In the genomic region with DNA sequence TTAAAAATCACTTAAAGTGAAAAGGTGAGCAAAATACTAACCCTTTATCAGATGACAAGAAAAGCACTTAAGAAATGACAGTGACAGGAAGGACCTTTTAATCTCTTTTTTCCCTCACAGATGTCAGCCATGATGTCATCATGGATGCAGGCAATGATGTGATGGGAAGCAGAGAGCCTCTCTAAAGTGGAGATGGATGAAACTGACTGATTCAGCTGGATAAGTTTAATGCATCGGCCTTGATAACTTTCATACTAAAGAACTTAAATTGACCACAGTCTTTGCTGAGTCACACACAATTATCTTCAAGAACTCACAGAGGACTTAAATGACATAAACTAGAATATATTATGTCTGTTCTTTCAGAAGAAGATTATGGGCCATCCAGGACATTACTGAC, we compare ENCODE assay signal across 23 cellular contexts.
A peak's percentile ranks its signal among the peaks of the same experiment; 100 is the strongest.
DNase-seq lines count a peak whose midpoint lies in the region; ATAC-seq, FAIRE-seq and TF ChIP-seq lines count a peak whose summit lies in the region.
"Had no signal": no experiment of that assay in that cellular context is flagged by ENCODE, and none has a peak within 500 bp of the region (broad histone marks: within the 10 kb centered on the region; RNA-seq: fewer than 3 reads in every experiment).

No MANE protein-coding gene starts in this region.

- H3K4me1 Mint-ChIP-seq in T-cell: no peaks in the 10 kb centered on the region

- no peaks in the 10 kb centered on the region for H4K20me1 ChIP-seq in HepG2 (ENCODE audit: insufficient read depth, low read length)

- POLR2A ChIA-PET in HepG2 (lab: Yijun Ruan, JAX) (no interaction called here), T-cell (lab: Charles Lee) (no interaction called here)

- TF ChIP-seq EP300 in HepG2 (IDR thresholded peaks at IDR 0.05; ENCODE audit: low read depth in 2 of 2, low read length in 2 of 2): no peak
- no peak for TF ChIP-seq EP300 in HepG2 (CRISPR knock-in tag; IDR thresholded peaks at IDR 0.05; ENCODE audit: borderline replicate concordance)

- ATAC-seq in HepG2 (no peak), right lobe of liver (no peak), T-cell (replicated peaks in 1 of 4) (no peak)
- ATAC-seq: Right ventricle myocardium inferior had no signal

- intact Hi-C loops in HepG2 (cut with micrococcal nuclease; ENCODE audit: unreplicated experiment): no loop called here
- intact Hi-C loops in right lobe of liver (cut with DNase I): no loop called here

- no TSS peak for BruUV-seq in HepG2 (replicated peaks; lab: Mats Ljungman, UMichigan)

- H3K79me2 ChIP-seq in HepG2 (ENCODE audit: insufficient read depth, low read length): no peaks in the 10 kb centered on the region

- DNase-seq in HepG2 (ENCODE audit: low spot score) (no peak), right lobe of liver (no peak), astrocyte of the hippocampus (ENCODE audit: low read depth, low spot score) (peak; percentile 0), fibroblast of the aortic adventitia (ENCODE audit: low read depth) (peak; percentile 24), stromal cell of bone marrow (ENCODE audit: low read depth) (peak; percentile 29), T-cell (no peak), GM19239 (ENCODE audit: insufficient read length, low spot score) (no peak), NCI-H69 (lab: John Stamatoyannopoulos, UW) (no peak)
- DNase-seq: Calu3, GM23248, NCI-H1092, NCI-H1436, NCI-H187 treated with DMSO at 0.1 percent for 48 hours, NCI-H2171 treated with DMSO at 0.1 percent for 48 hours, NCI-H345, NCI-H510A treated with DMSO at 0.1 percent for 48 hours, NCI-H748 treated with DMSO at 0.1 percent for 48 hours, PC-9, SW 1271 had no signal

- no peak overlapping the region for H3K9ac ChIP-seq in HepG2 (ENCODE audit: insufficient read depth, low read depth, low read length)
- H3K9ac ChIP-seq: GM23248 had no signal

- no peak overlapping the region for H3K4me3 Mint-ChIP-seq in T-cell

- H3K4me1 ChIP-seq in HepG2 (ENCODE audit: insufficient read depth, low read length) (no peaks in the 10 kb centered on the region), right lobe of liver (no peaks in the 10 kb centered on the region)
- H3K4me1 ChIP-seq: HAP-1, SJSA1 had no signal

- no peak for FAIRE-seq in HepG2 (lab: Jason Lieb, UNC)
- FAIRE-seq in GM19239 (lab: Jason Lieb, UNC): no peak

- H3K9me3 ChIP-seq in HepG2 (ENCODE audit: low read length) (no peaks in the 10 kb centered on the region), right lobe of liver (no peaks in the 10 kb centered on the region)
- H3K9me3 ChIP-seq: HAP-1 had no signal

- no peak overlapping the region for H3K27ac Mint-ChIP-seq in T-cell

- H3K4me3 ChIP-seq in HepG2 (replicated peaks in 1 of 3; ENCODE audit: insufficient read depth in 1 of 3, low read depth in 2 of 3, low read length in 3 of 3) (no peak overlapping the region), right lobe of liver (no peak overlapping the region), fibroblast of the aortic adventitia (ENCODE audit: low read depth, low read length) (no peak overlapping the region)
- H3K4me3 ChIP-seq: GM23248, HAP-1, PC-9, SJSA1 had no signal

- WGBS in HepG2 (ENCODE audit: low lambda C conversion rate): 0% methylated on average over 1 of the region's 1 CpG
- WGBS in right lobe of liver (ENCODE audit: insufficient coverage, low coverage, low lambda C conversion rate, missing lambda C conversion rate): 14% methylated on average over 1 of the region's 1 CpG

- no peaks in the 10 kb centered on the region for H3K36me3 Mint-ChIP-seq in T-cell

- TF ChIP-seq POLR2A in HepG2 (IDR thresholded peaks at IDR 0.05; ENCODE audit: insufficient read depth in 1 of 2, low read depth in 2 of 2, low read length in 2 of 2) (no peak), right lobe of liver (IDR thresholded peaks at IDR 0.05) (no peak)

- H2AFZ ChIP-seq in HepG2 (ENCODE audit: low read length): no peak overlapping the region
- H2AFZ ChIP-seq: GM23248, PC-9 had no signal

- no peaks in the 10 kb centered on the region for H3K27me3 Mint-ChIP-seq in T-cell

- no peak overlapping the region for H3K4me2 ChIP-seq in HepG2 (ENCODE audit: low read depth, low read length)
- H3K4me2 ChIP-seq: PC-9 had no signal

- TF ChIP-seq RAD21 in HepG2 (CRISPR knock-in tag; IDR thresholded peaks at IDR 0.05): no peak

- H3K27me3 ChIP-seq in HepG2 (ENCODE audit: control insufficient read depth in 1 of 2, insufficient read depth in 2 of 2, low read length in 2 of 2) (no peaks in the 10 kb centered on the region), right lobe of liver (no peaks in the 10 kb centered on the region)
- H3K27me3 ChIP-seq: SJSA1 had no signal

- H3K27ac ChIP-seq in HepG2 (ENCODE audit: extremely low read length, insufficient read depth, low read length) (no peak overlapping the region), right lobe of liver (no peak overlapping the region)
- H3K27ac ChIP-seq: GM23248, HL-60, PC-9, SJSA1 had no signal

- H3K36me3 ChIP-seq in HepG2 (replicated peaks in 1 of 2; ENCODE audit: control insufficient read depth in 1 of 2, insufficient read depth in 2 of 2, low read length in 2 of 2) (no peaks in the 10 kb centered on the region), right lobe of liver (no peaks in the 10 kb centered on the region)
- H3K36me3 ChIP-seq: HAP-1, SJSA1 had no signal

- CTCF ChIA-PET in HepG2 (lab: Yijun Ruan, JAX; ENCODE audit: low intra/inter-chr PET ratio, low total read pairs) (no interaction called here), T-cell (lab: Charles Lee) (no interaction called here)

- H3K9me3 Mint-ChIP-seq in T-cell: peaks cover 0 to 4% (median 0%) of the 10 kb centered on the region in 3 donors

- in situ Hi-C loops in HepG2 (cut with HindIII; ENCODE audit: extremely low pct_ligation_motif_present, low pct_unique_long_range_greater_than_20kb): no loop called here

- TF ChIP-seq CTCF in HepG2 (CRISPR knock-in tag; IDR thresholded peaks at IDR 0.05) (no peak), right lobe of liver (IDR thresholded peaks at IDR 0.05) (no peak), fibroblast of the aortic adventitia (IDR thresholded peaks at IDR 0.05; ENCODE audit: insufficient read depth, low read length) (no peak)

TF ChIP-seq in HepG2, 621 proteins besides CTCF, POLR2A, EP300 and RAD21:
- TF ChIP-seq ZNF672 (CRISPR knock-in tag; IDR thresholded peaks at IDR 0.05) (no peak), ZNF546 (CRISPR knock-in tag; conservative IDR thresholded peaks at IDR 0.05) (no peak), ATF7 (IDR thresholded peaks at IDR 0.05) (peak; percentile 59), ATF7 (CRISPR knock-in tag; IDR thresholded peaks at IDR 0.05) (no peak), NFE2 (CRISPR knock-in tag; IDR thresholded peaks at IDR 0.05) (no peak)
TF ChIP-seq in HepG2: peak in this region for 1.

Comparison
In these comparisons a context has a peak if more than half of its experiments do, and no peak if none do; other contexts are left out.
1. DNase-seq: peak in astrocyte of the hippocampus (single experiment), fibroblast of the aortic adventitia (single experiment) and stromal cell of bone marrow (single experiment); none in HepG2 (single experiment), right lobe of liver (0 of 3), T-cell (0 of 34), GM19239 (single experiment) and NCI-H69 (single experiment).